ENCODE assay signal across 9 cellular contexts in genomic region chr16:88783391-88784073, GRCh38. TPM values are rescaled to one million over a fixed set of nuclear protein-coding genes. Genes with fewer than 3 reads are reported as not detected.
DNase-seq lines count a peak whose midpoint lies in the region; ATAC-seq, FAIRE-seq and TF ChIP-seq lines count a peak whose summit lies in the region.
"Had no signal": no experiment of that assay in that cellular context is flagged by ENCODE, and none has a peak within 500 bp of the region (broad histone marks: within the 10 kb centered on the region; RNA-seq: fewer than 3 reads in every experiment).

No MANE protein-coding gene starts in this region.

- H3K36me3 Mint-ChIP-seq in stimulated activated naive B cell treated with anti-CD40 and anti-IgM and Interleukin-4, amounts not matched to agents 10 μg/mL and 1 μg/mL and 100 μg/mL, for 72 hours, result no peaks in the 10 kb centered on the region

- peaks cover 2% of the 10 kb centered on the region; the same call in 1 of the 2 replicates for H4K20me1 ChIP-seq in KMS-11 (ENCODE audit: insufficient read depth)
- peaks cover 27% of the 10 kb centered on the region; the same call in 1 of the 2 replicates for H4K20me1 ChIP-seq in K562 (replicated peaks; ENCODE audit: control insufficient read depth, insufficient read depth, low read length)

- WGBS in K562 (ENCODE audit: insufficient coverage, low coverage, missing lambda C conversion rate), result 2% methylated on average over 27 of the region's 27 CpGs

- peak overlapping the region; percentile 98 for H3K27ac ChIP-seq in KMS-11
- H3K27ac ChIP-seq in K562 (ENCODE audit: extremely low read depth, low read depth, low read length), result peak overlapping the region; percentile 93
- H3K27ac ChIP-seq in kidney (ENCODE audit: low read depth in 2 of 2, low read length in 2 of 2), result peak overlapping the region; percentile 88 to 89

- TF ChIP-seq CTCF in AG09309 (IDR thresholded peaks at IDR 0.05; ENCODE audit: control insufficient read depth, insufficient read depth, low read depth, low read length, missing control alignments), result no peak
- no peak for TF ChIP-seq CTCF in KMS-11 (conservative IDR thresholded peaks at IDR 0.05; ENCODE audit: low read depth, low read length)
- no peak for TF ChIP-seq CTCF in K562 (IDR thresholded peaks at IDR 0.05 in 2 of 3, conservative IDR thresholded peaks at IDR 0.05 in 1 of 3; ENCODE audit: insufficient read depth in 2 of 3, low read depth in 1 of 3, low read length in 3 of 3)
- no peak for TF ChIP-seq CTCF in kidney (IDR thresholded peaks at IDR 0.05; ENCODE audit: borderline replicate concordance, extremely low read depth, insufficient read depth)

- no peak for TF ChIP-seq POLR2A in K562 (conservative IDR thresholded peaks at IDR 0.05)

- 0 out of 4 replicates have a peak, but pooled peaks of 1 of the 2 experiments have one; percentile 1 for TF ChIP-seq RAD21 in K562 (CRISPR knock-in tag; conservative IDR thresholded peaks at IDR 0.05 in 1 of 2, IDR thresholded peaks at IDR 0.05 in 1 of 2)

- DNase-seq in AG09309 (ENCODE audit: low read depth), result no peak
- DNase-seq in K562 (ENCODE audit: extremely low read depth in 1 of 4, low spot score in 3 of 4), result no peak
- no peak for DNase-seq in kidney
- no peak for DNase-seq in stimulated activated naive B cell treated with anti-CD40 and anti-IgM and Interleukin-4, amounts not matched to agents 10 μg/mL and 1 μg/mL and 100 μg/mL, for 72 hours
- no peak for DNase-seq in SHP77 (lab: John Stamatoyannopoulos, UW)
- no peak for DNase-seq in DMS53 (lab: John Stamatoyannopoulos, UW)
- DNase-seq in GOT3 (lab: John Stamatoyannopoulos, UW), result no peak

- no peak overlapping the region for H2AFZ ChIP-seq in KMS-11 (ENCODE audit: low read depth)
- no peak overlapping the region for H2AFZ ChIP-seq in K562 (ENCODE audit: low read depth, low read length)

- H3K27me3 Mint-ChIP-seq in stimulated activated naive B cell treated with anti-CD40 and anti-IgM and Interleukin-4, amounts not matched to agents 10 μg/mL and 1 μg/mL and 100 μg/mL, for 72 hours, result no peaks in the 10 kb centered on the region

- H3K4me2 ChIP-seq in KMS-11 (peak overlapping the region; percentile 99), K562 (ENCODE audit: insufficient read depth, low read length) (peak overlapping the region; percentile 78)

- intact Hi-C loops in K562 (cut with micrococcal nuclease) (loop anchor here (1.0 to 2.0 kb wide), 4 partner anchors 9 to 47 kb away; no protein-coding TSS in a partner anchor), kidney (cut with DNase I) (loop anchor here (5.0 kb wide), 1 partner anchor 46 kb away; no protein-coding TSS in a partner anchor)

- POLR2A ChIA-PET in K562 (lab: Yijun Ruan, JAX), result interaction anchor here (0.5 to 7.0 kb wide), 10 partner anchors 12 to 724 kb away, joined by 3 to 124 read pairs (median 4); partner anchors contain the start of gene APRT

- H3K4me3 ChIP-seq in AG09309 (ENCODE audit: control insufficient read depth, low read depth, low read length), result peak overlapping the region; percentile 58
- no peak overlapping the region for H3K4me3 ChIP-seq in KMS-11 (IDR thresholded peaks at IDR 0.05; ENCODE audit: insufficient read depth, low read depth, low read length)
- peak overlapping the region; percentile 70 for H3K4me3 ChIP-seq in K562
- H3K4me3 ChIP-seq in kidney (ENCODE audit: low read length in 2 of 2), result peak overlapping the region; percentile 34 to 61

- peaks cover 37 to 50% of the 10 kb centered on the region in 2 donors for H3K4me1 Mint-ChIP-seq in stimulated activated naive B cell treated with anti-CD40 and anti-IgM and Interleukin-4, amounts not matched to agents 10 μg/mL and 1 μg/mL and 100 μg/mL, for 72 hours

- H3K9me3 ChIP-seq in K562 (replicated peaks; ENCODE audit: control insufficient read depth, insufficient read depth, low read depth, low read length) (no peaks in the 10 kb centered on the region), kidney (ENCODE audit: control insufficient read depth in 1 of 2, low read length in 2 of 2) (no peaks in the 10 kb centered on the region)

- peak; percentile 4 for ATAC-seq in K562
- no peak for ATAC-seq in stimulated activated naive B cell treated with anti-CD40 and anti-IgM and Interleukin-4, amounts not matched to agents 10 μg/mL and 1 μg/mL and 100 μg/mL, for 72 hours (replicated peaks)

- CTCF ChIA-PET in K562 (lab: Yijun Ruan, JAX; ENCODE audit: low intra/inter-chr PET ratio), result interaction anchor here (0.5 to 3.3 kb wide), 4 partner anchors 27 to 46 kb away, joined by 4 to 51 read pairs (median 18); no protein-coding TSS in a partner anchor

- H3K4me3 Mint-ChIP-seq in stimulated activated naive B cell treated with anti-CD40 and anti-IgM and Interleukin-4, amounts not matched to agents 10 μg/mL and 1 μg/mL and 100 μg/mL, for 72 hours, result peak overlapping the region; percentile 66 to 86

- peak overlapping the region; percentile 53 for H3K27ac Mint-ChIP-seq in stimulated activated naive B cell treated with anti-CD40 and anti-IgM and Interleukin-4, amounts not matched to agents 10 μg/mL and 1 μg/mL and 100 μg/mL, for 72 hours

- FAIRE-seq in K562 (lab: Jason Lieb, UNC) (peak; percentile 11), kidney (lab: Jason Lieb, UNC) (no peak)

- H3K4me1 ChIP-seq in KMS-11 (ENCODE audit: low read depth, poor library complexity, severe bottlenecking), result peaks cover 30% of the 10 kb centered on the region
- H3K4me1 ChIP-seq in K562 (replicated peaks in 1 of 2; ENCODE audit: control insufficient read depth in 2 of 2, insufficient read depth in 2 of 2, low read length in 2 of 2), result peaks cover 45 to 78% of the 10 kb centered on the region in 2 experiments
- peaks cover 15 to 33% of the 10 kb centered on the region in 2 donors for H3K4me1 ChIP-seq in kidney (ENCODE audit: control insufficient read depth in 1 of 2, insufficient read depth in 1 of 2, low read depth in 1 of 2, low read length in 2 of 2)

- H3K79me2 ChIP-seq in KMS-11 (ENCODE audit: insufficient read depth, low read depth), result peaks cover 63% of the 10 kb centered on the region
- H3K79me2 ChIP-seq in K562 (ENCODE audit: control insufficient read depth, insufficient read depth, low read length), result peaks cover 72% of the 10 kb centered on the region

- H3K27me3 ChIP-seq in KMS-11 (ENCODE audit: insufficient read depth, low read depth), result no peaks in the 10 kb centered on the region
- no peaks in the 10 kb centered on the region for H3K27me3 ChIP-seq in K562 (ENCODE audit: control insufficient read depth in 2 of 2, insufficient read depth in 2 of 2, low read length in 2 of 2)

- H3K9ac ChIP-seq in KMS-11 (peak overlapping the region; percentile 91), K562 (ENCODE audit: insufficient read depth in 1 of 2, low read depth in 2 of 2, low read length in 2 of 2) (peak overlapping the region; percentile 90 to 99), kidney (ENCODE audit: low read length in 2 of 2) (peak overlapping the region; percentile 8 to 71)

- H3K36me3 ChIP-seq in KMS-11 (ENCODE audit: insufficient read depth), result no peaks in the 10 kb centered on the region
- H3K36me3 ChIP-seq in K562 (ENCODE audit: control insufficient read depth, insufficient read depth, low read length), result peaks cover 31% of the 10 kb centered on the region
- no peaks in the 10 kb centered on the region for H3K36me3 ChIP-seq in kidney (ENCODE audit: control insufficient read depth in 1 of 2, insufficient read depth in 2 of 2, low read length in 2 of 2)

- BruUV-seq in K562 (replicated peaks; lab: Mats Ljungman, UMichigan), result TSS peak; percentile 42

- H3K9me1 ChIP-seq in K562 (ENCODE audit: control insufficient read depth, insufficient read depth, low read length), result peaks cover 5% of the 10 kb centered on the region

- in situ Hi-C loops in K562 (cut with MboI), result no loop called here

- no peak for TF ChIP-seq EP300 in K562 (IDR thresholded peaks at IDR 0.05; ENCODE audit: low read length)

- H3K9me3 Mint-ChIP-seq in stimulated activated naive B cell treated with anti-CD40 and anti-IgM and Interleukin-4, amounts not matched to agents 10 μg/mL and 1 μg/mL and 100 μg/mL, for 72 hours, result no peaks in the 10 kb centered on the region

RNA-seq across cellular contexts. Expression of gene PIEZO1, which starts 1.5 kb away (rescaled TPM):
- 759 and 2,233 TPM in 2 replicates for total RNA-seq in K562 (2011; cell fraction: chromatin; rRNA removed; ENCODE audit: low replicate concordance)
- 1,565 and 1,591 TPM in 2 replicates for total RNA-seq in K562 (2011; cell fraction: nucleolus; rRNA removed)
- total RNA-seq in K562 (2011; cell fraction: nucleoplasm; rRNA removed), result 1,027 and 1,219 TPM in 2 replicates
- total RNA-seq in K562 (2014; rRNA removed) (213 and 305 TPM in 2 replicates), K562 (2014; rRNA removed; fragmentation: Illumina TruSeq; extraction: Trizol) (44.5 and 45.2 TPM in 2 replicates), K562 (2015; rRNA removed; fragmentation: Illumina TruSeq; extraction: Trizol) (97.9 and 113 TPM in 2 replicates), K562 (2021) (354 and 432 TPM in 2 replicates), kidney (124 TPM)
- polyA plus RNA-seq in K562 (2011; rRNA removed) (131 and 170 TPM in 2 replicates), K562 (2014; fragmentation: Illumina TruSeq; extraction: Trizol) (146 and 201 TPM in 2 replicates), K562 (2014; fragmentation: Nextera tagmentation; extraction: Ambion mirVana) (1 to 10 TPM; 3.6 to 9.6 TPM), K562 (2014; rRNA removed) (319 and 383 TPM in 2 replicates), kidney (ENCODE audit: insufficient read depth, low read depth, low replicate concordance) (103 TPM)
- 143 and 281 TPM in 2 replicates for polyA plus RNA-seq in K562 (2011; cell fraction: cytosol; rRNA removed)
- 1,334 and 2,777 TPM in 2 replicates for polyA plus RNA-seq in K562 (2011; cell fraction: nucleus; rRNA removed)
- 266 and 440 TPM in 2 replicates for polyA plus RNA-seq in K562 (2012)
- 56.6 and 97.2 TPM in 2 replicates for polyA minus RNA-seq in K562 (2011; rRNA and poly(A)+ RNA removed)
- polyA minus RNA-seq in K562 (2011; cell fraction: cytosol; rRNA and poly(A)+ RNA removed), result 155 and 200 TPM in 2 replicates
- polyA minus RNA-seq in K562 (2011; cell fraction: nucleus; rRNA and poly(A)+ RNA removed), result 321 and 450 TPM in 2 replicates
- polyA plus RNA-seq: neural cell had no signal

RNA-seq across cellular contexts. Expression of gene CDT1, which starts 20.1 kb away (rescaled TPM):
- 14.1 and 55.6 TPM in 2 replicates for total RNA-seq in K562 (2011; cell fraction: chromatin; rRNA removed; ENCODE audit: low replicate concordance)
- 67.5 and 87.8 TPM in 2 replicates for total RNA-seq in K562 (2011; cell fraction: nucleolus; rRNA removed)
- 29.4 and 38.8 TPM in 2 replicates for total RNA-seq in K562 (2011; cell fraction: nucleoplasm; rRNA removed)
- total RNA-seq in K562 (2014; rRNA removed), result 114 and 119 TPM in 2 replicates
- total RNA-seq in K562 (2014; rRNA removed; fragmentation: Illumina TruSeq; extraction: Trizol), result 3.4 and 4.4 TPM in 2 replicates
- total RNA-seq in K562 (2015; rRNA removed; fragmentation: Illumina TruSeq; extraction: Trizol), result 14.4 and 17.9 TPM in 2 replicates
- total RNA-seq in K562 (2021), result 173 and 178 TPM in 2 replicates
- polyA plus RNA-seq in K562 (2011; rRNA removed), result 14.2 and 29.4 TPM in 2 replicates
- 48.5 and 101 TPM in 2 replicates for polyA plus RNA-seq in K562 (2011; cell fraction: cytosol; rRNA removed)
- polyA plus RNA-seq in K562 (2011; cell fraction: nucleus; rRNA removed), result 38.4 and 58.3 TPM in 2 replicates
- polyA plus RNA-seq in K562 (2012), result 68.4 and 200 TPM in 2 replicates
- 9.3 and 47.1 TPM in 2 replicates for polyA plus RNA-seq in K562 (2014; fragmentation: Illumina TruSeq; extraction: Trizol)
- 1 to 10 TPM in 1 of 2 experiments, under 1 TPM in 1; 0.92 to 1.6 TPM for polyA plus RNA-seq in K562 (2014; fragmentation: Nextera tagmentation; extraction: Ambion mirVana)
- 53.6 and 65.8 TPM in 2 replicates for polyA plus RNA-seq in K562 (2014; rRNA removed)
- 9.8 and 10.4 TPM in 2 replicates for polyA minus RNA-seq in K562 (2011; rRNA and poly(A)+ RNA removed)
- polyA minus RNA-seq in K562 (2011; cell fraction: cytosol; rRNA and poly(A)+ RNA removed), result 102 and 178 TPM in 2 replicates
- polyA minus RNA-seq in K562 (2011; cell fraction: nucleus; rRNA and poly(A)+ RNA removed), result 25.2 and 25.9 TPM in 2 replicates
- total RNA-seq in kidney, result 1.5 TPM
- 0.56 TPM for polyA plus RNA-seq in kidney (ENCODE audit: insufficient read depth, low read depth, low replicate concordance)

RNA-seq across cellular contexts. Expression of gene APRT, which starts 28.2 kb away (rescaled TPM):
- total RNA-seq in K562 (2011; cell fraction: chromatin; rRNA removed; ENCODE audit: low replicate concordance), result 35.4 and 135 TPM in 2 replicates
- total RNA-seq in K562 (2011; cell fraction: nucleolus; rRNA removed), result 138 and 183 TPM in 2 replicates
- total RNA-seq in K562 (2011; cell fraction: nucleoplasm; rRNA removed), result 82.7 and 89.3 TPM in 2 replicates
- total RNA-seq in K562 (2014; rRNA removed) (409 and 555 TPM in 2 replicates), K562 (2014; rRNA removed; fragmentation: Illumina TruSeq; extraction: Trizol) (86.2 and 129 TPM in 2 replicates), K562 (2015; rRNA removed; fragmentation: Illumina TruSeq; extraction: Trizol) (213 and 224 TPM in 2 replicates), K562 (2021) (340 and 359 TPM in 2 replicates), kidney (105 TPM)
- polyA plus RNA-seq in K562 (2011; rRNA removed) (146 and 234 TPM in 2 replicates), K562 (2014; fragmentation: Illumina TruSeq; extraction: Trizol) (94.4 and 200 TPM in 2 replicates), K562 (2014; fragmentation: Nextera tagmentation; extraction: Ambion mirVana) (100 to 1,000 TPM in 1 of 2 experiments, 10 to 100 TPM in 1; 41.7 to 116 TPM), K562 (2014; rRNA removed) (354 and 422 TPM in 2 replicates), kidney (ENCODE audit: insufficient read depth, low read depth, low replicate concordance) (204 TPM)
- 130 and 287 TPM in 2 replicates for polyA plus RNA-seq in K562 (2011; cell fraction: cytosol; rRNA removed)
- 161 and 192 TPM in 2 replicates for polyA plus RNA-seq in K562 (2011; cell fraction: nucleus; rRNA removed)
- polyA plus RNA-seq in K562 (2012), result 290 and 337 TPM in 2 replicates
- 17.6 and 29.0 TPM in 2 replicates for polyA minus RNA-seq in K562 (2011; rRNA and poly(A)+ RNA removed)
- 127 and 142 TPM in 2 replicates for polyA minus RNA-seq in K562 (2011; cell fraction: cytosol; rRNA and poly(A)+ RNA removed)
- polyA minus RNA-seq in K562 (2011; cell fraction: nucleus; rRNA and poly(A)+ RNA removed), result 49.9 and 62.3 TPM in 2 replicates

Comparison
In these comparisons a context has a peak if more than half of its experiments do, and no peak if none do; other contexts are left out.
1. H3K9ac ChIP-seq: peak in every context shown above with its lines; median percentile 94 in K562; 91 in KMS-11; 40 in kidney.